ENCODE assay signal across 9 cellular contexts in the genomic region with DNA sequence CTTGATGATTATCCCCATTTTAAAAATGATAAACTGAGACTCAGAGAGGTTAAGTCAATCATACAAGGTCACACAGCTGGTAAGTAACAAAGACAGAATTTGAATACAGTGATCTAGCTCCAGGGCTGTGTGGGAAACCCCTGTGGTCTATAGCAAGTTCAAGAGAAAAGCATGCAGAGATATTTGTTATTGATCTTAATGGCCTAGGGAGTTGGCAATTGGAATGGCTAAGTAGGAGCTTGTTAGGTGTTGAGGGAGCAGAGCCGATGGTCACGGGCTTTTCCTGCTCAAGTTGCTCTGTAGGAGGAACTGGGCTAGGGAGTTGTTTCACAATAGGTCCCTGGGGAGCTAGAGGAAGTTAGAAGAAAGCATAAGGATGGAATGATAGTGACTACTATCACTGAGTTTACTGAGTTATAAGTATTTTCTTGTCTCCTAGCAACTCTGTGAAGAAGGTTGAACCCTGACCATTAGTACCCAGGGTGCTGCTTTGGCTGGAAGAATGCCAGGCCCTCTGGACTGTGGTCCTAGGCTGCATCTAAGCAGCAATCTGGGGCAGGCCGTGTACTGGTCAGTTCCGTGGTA. TPM values are rescaled to one million over a fixed set of nuclear protein-coding genes. Genes with fewer than 3 reads are reported as not detected.
DNase-seq lines count a peak whose midpoint lies in the region; ATAC-seq and TF ChIP-seq lines count a peak whose summit lies in the region.
"Had no signal": no experiment of that assay in that cellular context is flagged by ENCODE, and none has a peak within 500 bp of the region (broad histone marks: within the 10 kb centered on the region; RNA-seq: fewer than 3 reads in every experiment).

No MANE protein-coding gene starts in this region.

- H3K27ac ChIP-seq in liver (ENCODE audit: low read depth in 1 of 2, low read length in 2 of 2) (peak overlapping the region; percentile 36 to 70), uterus (no peak overlapping the region)

- 47% methylated on average over 4 of the region's 4 CpGs for WGBS in liver

- peaks cover 6% of the 10 kb centered on the region for H3K36me3 Mint-ChIP-seq in activated naive CD4-positive, alpha-beta T cell treated with anti-CD3 and anti-CD28 coated beads, Interleukin-2, amount 50 U/mL, for 24 hours
- H3K36me3 Mint-ChIP-seq: brain had no signal

- no peaks in the 10 kb centered on the region for H3K27me3 Mint-ChIP-seq in activated naive CD4-positive, alpha-beta T cell treated with anti-CD3 and anti-CD28 coated beads, Interleukin-2, amount 50 U/mL, for 24 hours
- H3K27me3 Mint-ChIP-seq: brain had no signal

- DNase-seq in AG09309 (ENCODE audit: low read depth) (peak; percentile 7), uterus (peak; percentile 30 to 55), GM19238 (ENCODE audit: insufficient read length, low spot score) (no peak), HT-29 (ENCODE audit: low spot score) (no peak)

- no peak for TF ChIP-seq POLR2A in uterus (IDR thresholded peaks at IDR 0.05)

- H3K9me3 Mint-ChIP-seq in activated naive CD4-positive, alpha-beta T cell treated with anti-CD3 and anti-CD28 coated beads, Interleukin-2, amount 50 U/mL, for 24 hours, result no peaks in the 10 kb centered on the region
- H3K9me3 Mint-ChIP-seq: brain had no signal

- H3K9ac ChIP-seq in liver (ENCODE audit: low read depth in 1 of 2, low read length in 2 of 2), result no peak overlapping the region

- peaks cover 0 to 13% (median 6%) of the 10 kb centered on the region in 4 donors for H3K36me3 ChIP-seq in liver (ENCODE audit: control insufficient read depth in 4 of 4, insufficient read depth in 3 of 4, low read depth in 1 of 4, low read length in 3 of 4)
- no peaks in the 10 kb centered on the region for H3K36me3 ChIP-seq in uterus

- H3K9me3 ChIP-seq in liver (ENCODE audit: control insufficient read depth in 4 of 4, low read length in 3 of 4) (no peaks in the 10 kb centered on the region), uterus (no peaks in the 10 kb centered on the region)

- ATAC-seq in GM18868 (IDR thresholded peaks at IDR 0.05; ENCODE audit: unreplicated experiment) (peak; percentile 73), HG03354 (IDR thresholded peaks at IDR 0.05; ENCODE audit: poor library complexity, severe bottlenecking, unreplicated experiment) (peak; percentile 81)

- H3K27ac Mint-ChIP-seq in activated naive CD4-positive, alpha-beta T cell treated with anti-CD3 and anti-CD28 coated beads, Interleukin-2, amount 50 U/mL, for 24 hours, result peak overlapping the region; percentile 95

- H3K4me1 Mint-ChIP-seq in activated naive CD4-positive, alpha-beta T cell treated with anti-CD3 and anti-CD28 coated beads, Interleukin-2, amount 50 U/mL, for 24 hours, result peaks cover 34% of the 10 kb centered on the region
- H3K4me1 Mint-ChIP-seq: brain had no signal

- TF ChIP-seq RAD21 in liver (IDR thresholded peaks at IDR 0.05), result no peak

- no peaks in the 10 kb centered on the region for H3K27me3 ChIP-seq in liver (ENCODE audit: control insufficient read depth in 4 of 4, insufficient read depth in 4 of 4, low read length in 3 of 4)
- no peaks in the 10 kb centered on the region for H3K27me3 ChIP-seq in uterus

- TF ChIP-seq CTCF in AG09309 (IDR thresholded peaks at IDR 0.05; ENCODE audit: control insufficient read depth, insufficient read depth, low read depth, low read length, missing control alignments), result no peak
- no peak for TF ChIP-seq CTCF in liver (IDR thresholded peaks at IDR 0.05; ENCODE audit: low read depth, low read length, missing input control)
- TF ChIP-seq CTCF in uterus (IDR thresholded peaks at IDR 0.05), result no peak

- no peak overlapping the region for H3K4me3 Mint-ChIP-seq in activated naive CD4-positive, alpha-beta T cell treated with anti-CD3 and anti-CD28 coated beads, Interleukin-2, amount 50 U/mL, for 24 hours
- H3K4me3 Mint-ChIP-seq: brain had no signal

- intact Hi-C loops in uterus (cut with DNase I; ENCODE audit: low total_unique reads), result no loop called here

- peaks cover 5 to 10% (median 6%) of the 10 kb centered on the region in 4 donors for H3K4me1 ChIP-seq in liver (ENCODE audit: control insufficient read depth in 4 of 4, insufficient read depth in 4 of 4, low read length in 3 of 4)
- H3K4me1 ChIP-seq in uterus, result no peaks in the 10 kb centered on the region

- no peak overlapping the region for H3K4me3 ChIP-seq in AG09309 (ENCODE audit: control insufficient read depth, low read depth, low read length)
- no peak overlapping the region for H3K4me3 ChIP-seq in liver (ENCODE audit: low read depth in 1 of 3, low read length in 3 of 3)
- H3K4me3 ChIP-seq in uterus, result no peak overlapping the region

TF ChIP-seq in liver, 16 proteins besides CTCF, POLR2A, EP300 and RAD21:
- TF ChIP-seq SP1 (IDR thresholded peaks at IDR 0.05), result peak; percentile 47
- no peak for TF ChIP-seq MAX (IDR thresholded peaks at IDR 0.05)
- peak; percentile 61 to 76 for TF ChIP-seq HNF4A (conservative IDR thresholded peaks at IDR 0.05)
- no peak for TF ChIP-seq TAF1 (conservative IDR thresholded peaks at IDR 0.05)

RNA-seq across cellular contexts. Expression of gene RNF125, which starts 30.0 kb away (rescaled TPM):
- total RNA-seq in liver (1 to 10 TPM; 3.3 to 3.8 TPM), uterus (10 to 100 TPM in 1 of 4 donors, 1 to 10 TPM in 3; 1.5 to 16.2 (median 5.3) TPM)
- polyA plus RNA-seq in liver, result 1 to 10 TPM; 1.6 to 5.7 TPM
- total RNA-seq in HT-29 (2014; rRNA removed; shearing (Covaris generic)), result 1.7 and 2.1 TPM in 2 replicates

RNA-seq across cellular contexts. Expression of gene RNF138, which starts 43.1 kb away (rescaled TPM):
- total RNA-seq in liver (10 to 100 TPM; 13.0 to 24.7 TPM), uterus (10 to 100 TPM; 23.8 to 94.8 (median 38.7) TPM)
- 10 to 100 TPM in 1 of 2 donors, 1 to 10 TPM in 1; 6.9 to 11.7 TPM for polyA plus RNA-seq in liver
- 30.8 and 43.0 TPM in 2 replicates for total RNA-seq in HT-29 (2014; rRNA removed; shearing (Covaris generic))

Comparison
In these comparisons a context has a peak if more than half of its experiments do, and no peak if none do; other contexts are left out.
1. DNase-seq: peak in AG09309 (single experiment) and uterus (2 of 2); none in GM19238 (single experiment) and HT-29 (single experiment).
2. H3K27ac ChIP-seq: peak in liver (2 of 2); none in uterus (0 of 2).